Comparison of ENCODE assay signal across 11 cellular contexts in genomic region chr3:30604566-30604965, GRCh38. TPM values are rescaled to one million over a fixed set of nuclear protein-coding genes. Genes with fewer than 3 reads are reported as not detected.
A peak's percentile ranks its signal among the peaks of the same experiment; 100 is the strongest.
DNase-seq lines count a peak whose midpoint lies in the region; ATAC-seq and TF ChIP-seq lines count a peak whose summit lies in the region.
"Had no signal": no experiment of that assay in that cellular context is flagged by ENCODE, and none has a peak within 500 bp of the region (broad histone marks: within the 10 kb centered on the region; RNA-seq: fewer than 3 reads in every experiment).

No MANE protein-coding gene starts in this region.

- no peak overlapping the region for H3K4ac ChIP-seq in mesenchymal stem cell (ENCODE audit: low read depth in 1 of 2, low read length in 2 of 2)

- DNase-seq in left ventricle myocardium inferior (no peak), left cardiac atrium (no peak), mesenchymal stem cell (no peak), EL (no peak), SHP77 treated with DMSO at 0.1 percent for 48 hours (lab: John Stamatoyannopoulos, UW) (no peak), midbrain (lab: John Stamatoyannopoulos, UW) (no peak)
- DNase-seq in activated CD8-positive, alpha-beta T cell treated with anti-CD3 and anti-CD28 coated beads for 36 hours: no peak
- DNase-seq: activated CD8-positive, alpha-beta memory T cell treated with anti-CD3 and anti-CD28 coated beads, Interleukin-2, amount 50 U/mL, for 4 hours; NK-92 treated with Interleukin-12 subunit alpha and Interleukin-12 subunit beta, amount 100 ng/mL, for 24 hours had no signal

- no peak overlapping the region for H2BK120ac ChIP-seq in mesenchymal stem cell (ENCODE audit: low read depth, low read length)

- H3K4me3 Mint-ChIP-seq in activated CD8-positive, alpha-beta T cell treated with anti-CD3 and anti-CD28 coated beads for 36 hours: peak overlapping the region; percentile 88

- H3K9me3 ChIP-seq in left ventricle myocardium inferior (replicated peaks) (no peaks in the 10 kb centered on the region), mesenchymal stem cell (ENCODE audit: control insufficient read depth, low read length) (no peaks in the 10 kb centered on the region)

- H3K27me3 ChIP-seq in left ventricle myocardium inferior (ENCODE audit: low read depth) (no peaks in the 10 kb centered on the region), mesenchymal stem cell (ENCODE audit: control insufficient read depth in 1 of 2, insufficient read depth in 1 of 2, low read length in 2 of 2) (no peaks in the 10 kb centered on the region)

- peaks cover 51% of the 10 kb centered on the region for H3K4me1 ChIP-seq in left ventricle myocardium inferior
- peaks cover 4% of the 10 kb centered on the region for H3K4me1 ChIP-seq in mesenchymal stem cell (ENCODE audit: control insufficient read depth, insufficient read depth, low read depth, low read length)

- no peak overlapping the region for H4K8ac ChIP-seq in mesenchymal stem cell (ENCODE audit: low read length)

- 80% methylated on average over 5 of the region's 5 CpGs for WGBS in mesenchymal stem cell

- H3K36me3 ChIP-seq in left ventricle myocardium inferior: no peaks in the 10 kb centered on the region
- no peaks in the 10 kb centered on the region for H3K36me3 ChIP-seq in mesenchymal stem cell (ENCODE audit: control insufficient read depth in 1 of 2, insufficient read depth in 2 of 2, low read depth in 1 of 2, low read length in 2 of 2)

- CTCF ChIA-PET in activated CD8-positive, alpha-beta T cell treated with anti-CD3 and anti-CD28 coated beads for 36 hours (lab: Charles Lee): no interaction called here

- H3K27ac Mint-ChIP-seq in activated CD8-positive, alpha-beta T cell treated with anti-CD3 and anti-CD28 coated beads for 36 hours: peak overlapping the region; percentile 92
- H3K27ac Mint-ChIP-seq: mesothelial cell of epicardium had no signal

- no peak overlapping the region for H3K14ac ChIP-seq in mesenchymal stem cell (ENCODE audit: low read length in 2 of 2)

- H4K91ac ChIP-seq in mesenchymal stem cell (ENCODE audit: low read length): no peak overlapping the region

- H3K36me3 Mint-ChIP-seq in activated CD8-positive, alpha-beta T cell treated with anti-CD3 and anti-CD28 coated beads for 36 hours (ENCODE audit: low read depth): peaks cover 24% of the 10 kb centered on the region

- peak overlapping the region in 1 of 2 experiments; percentile 67 for H3K18ac ChIP-seq in mesenchymal stem cell (ENCODE audit: low read depth in 1 of 2, low read length in 2 of 2)

- no peak overlapping the region for H3K23ac ChIP-seq in mesenchymal stem cell (ENCODE audit: low read length in 2 of 2)

- no peak for TF ChIP-seq CTCF in left ventricle myocardium inferior (IDR thresholded peaks at IDR 0.05; ENCODE audit: borderline replicate concordance)
- no peak for TF ChIP-seq CTCF in activated CD8-positive, alpha-beta T cell treated with anti-CD3 and anti-CD28 coated beads for 36 hours (IDR thresholded peaks at IDR 0.05)

- no peak overlapping the region for H2BK15ac ChIP-seq in mesenchymal stem cell (ENCODE audit: low read depth, poor library complexity, severe bottlenecking)

- H3K27ac ChIP-seq in left ventricle myocardium inferior (replicated peaks) (peak overlapping the region; percentile 99), mesenchymal stem cell (ENCODE audit: low read length, poor library complexity, severe bottlenecking) (no peak overlapping the region)

- POLR2A ChIA-PET in activated CD8-positive, alpha-beta T cell treated with anti-CD3 and anti-CD28 coated beads for 36 hours (lab: Charles Lee): interaction anchor here (0.9 to 1.7 kb wide), 4 partner anchors 9 to 54 kb away, joined by 3 to 7 read pairs (median 4); no protein-coding TSS in a partner anchor

- H2BK12ac ChIP-seq in mesenchymal stem cell (ENCODE audit: low read length in 2 of 2): peak overlapping the region; percentile 59 to 88

- H3K4me3 ChIP-seq in left ventricle myocardium inferior (no peak overlapping the region), mesenchymal stem cell (ENCODE audit: insufficient read depth in 1 of 2, low read depth in 1 of 2, low read length in 2 of 2) (no peak overlapping the region)

- H3K4me2 ChIP-seq in mesenchymal stem cell (ENCODE audit: low read length, poor library complexity, severe bottlenecking): no peak overlapping the region

- intact Hi-C loops in left ventricle myocardium inferior (cut with micrococcal nuclease) (loop anchor here (10.0 kb wide), 1 partner anchor 260 kb away; no protein-coding TSS in a partner anchor), left cardiac atrium (cut with DNase I) (no loop called here)
- intact Hi-C loops in activated CD8-positive, alpha-beta T cell treated with anti-CD3 and anti-CD28 coated beads for 36 hours (cut with micrococcal nuclease): loop anchor here (5.0 to 10.0 kb wide), 2 partner anchors 100 to 257 kb away; no protein-coding TSS in a partner anchor

- no peak for ATAC-seq in left cardiac atrium
- ATAC-seq in activated CD8-positive, alpha-beta T cell treated with anti-CD3 and anti-CD28 coated beads for 36 hours: no peak
- no peak for ATAC-seq in GM18873 (IDR thresholded peaks at IDR 0.05; ENCODE audit: low FRiP score, unreplicated experiment)

- H3K9me3 Mint-ChIP-seq in activated CD8-positive, alpha-beta T cell treated with anti-CD3 and anti-CD28 coated beads for 36 hours: peaks cover 3% of the 10 kb centered on the region
- H3K9me3 Mint-ChIP-seq: mesothelial cell of epicardium had no signal

- H2AFZ ChIP-seq in mesenchymal stem cell (ENCODE audit: low read depth, low read length): no peak overlapping the region

- peaks cover 1% of the 10 kb centered on the region for H3K79me1 ChIP-seq in mesenchymal stem cell (replicated peaks; ENCODE audit: low read length, poor library complexity, severe bottlenecking)

- H2BK5ac ChIP-seq in mesenchymal stem cell (ENCODE audit: low read depth, low read length, poor library complexity, severe bottlenecking): no peak overlapping the region

- no peak overlapping the region for H3K9ac ChIP-seq in mesenchymal stem cell (ENCODE audit: low read length)

- H3K4me1 Mint-ChIP-seq in activated CD8-positive, alpha-beta T cell treated with anti-CD3 and anti-CD28 coated beads for 36 hours (ENCODE audit: low read depth): peaks cover 49% of the 10 kb centered on the region

- H2AK5ac ChIP-seq in mesenchymal stem cell (ENCODE audit: low read length, severe bottlenecking): peak overlapping the region; percentile 87

- no peaks in the 10 kb centered on the region for H3K27me3 Mint-ChIP-seq in activated CD8-positive, alpha-beta T cell treated with anti-CD3 and anti-CD28 coated beads for 36 hours

RNA-seq across cellular contexts. Expression of gene TGFBR2, which starts 1.8 kb away (rescaled TPM):
- total RNA-seq in left ventricle myocardium inferior (144 TPM), left cardiac atrium (100 to 1,000 TPM; 234 to 243 TPM)
- 10 to 100 TPM; 49.1 to 50.0 TPM for total RNA-seq in activated CD8-positive, alpha-beta T cell treated with anti-CD3 and anti-CD28 coated beads for 36 hours
- polyA plus RNA-seq in mesenchymal stem cell (2013, experiment 1 of 2): 195 TPM
- polyA plus RNA-seq in mesenchymal stem cell (2013, experiment 2 of 2): 202 TPM

Comparison
In these comparisons a context has a peak if more than half of its experiments do, and no peak if none do; other contexts are left out.
1. intact Hi-C loops: an anchor here in left ventricle myocardium inferior (10.0 kb wide) and activated CD8-positive, alpha-beta T cell treated with anti-CD3 and anti-CD28 coated beads for 36 hours (5.0 to 10.0 kb wide); none called in left cardiac atrium.